Comparison of ENCODE assay signal across 13 cellular contexts in genomic region chr18:44943201-44943881, GRCh38.
DNase-seq lines count a peak whose midpoint lies in the region; ATAC-seq and TF ChIP-seq lines count a peak whose summit lies in the region.
"Had no signal": no experiment of that assay in that cellular context is flagged by ENCODE, and none has a peak within 500 bp of the region (broad histone marks: within the 10 kb centered on the region; RNA-seq: fewer than 3 reads in every experiment).

No MANE protein-coding gene starts in this region.

- 39% methylated on average over 2 of the region's 3 CpGs for WGBS in mesenchymal stem cell
- WGBS in suprapubic skin, result 77% methylated on average over 3 of the region's 3 CpGs

- no peak overlapping the region for H3K14ac ChIP-seq in mesenchymal stem cell (ENCODE audit: low read length in 2 of 2)

- DNase-seq in AG08396 (ENCODE audit: low spot score) (peak; percentile 28), cardiac fibroblast (ENCODE audit: low read depth in 2 of 2) (peak; percentile 9 to 26), mesenchymal stem cell (peak; percentile 62), NCI-H2081 (lab: John Stamatoyannopoulos, UW) (no peak), GM20000 (ENCODE audit: low spot score) (no peak), suprapubic skin (ENCODE audit: low spot score in 2 of 2) (no peak)
- DNase-seq: activated effector memory CD4-positive, alpha-beta T cell treated with Interleukin-2 at 50 U/mL for 16 hours; NCI-H2029; stimulated activated CD4-positive, alpha-beta T cell treated with anti-CD3 and anti-CD28 coated beads, Interleukin-4, amount 100 ng/mL, for 4 hours had no signal

- no peak overlapping the region for H3K18ac ChIP-seq in mesenchymal stem cell (ENCODE audit: low read depth in 1 of 2, low read length in 2 of 2)

- peak; percentile 93 for TF ChIP-seq EP300 in Ishikawa (IDR thresholded peaks at IDR 0.05; ENCODE audit: borderline replicate concordance)
- no peak for TF ChIP-seq EP300 in suprapubic skin (IDR thresholded peaks at IDR 0.05)

- H2BK12ac ChIP-seq in mesenchymal stem cell (ENCODE audit: low read length in 2 of 2), result no peak overlapping the region

- H2AFZ ChIP-seq in mesenchymal stem cell (ENCODE audit: low read depth, low read length), result no peak overlapping the region

- no peak overlapping the region for H3K23ac ChIP-seq in mesenchymal stem cell (ENCODE audit: low read length in 2 of 2)

- H2BK15ac ChIP-seq in mesenchymal stem cell (ENCODE audit: low read depth, poor library complexity, severe bottlenecking), result no peak overlapping the region

- no peaks in the 10 kb centered on the region for H3K9me3 ChIP-seq in mesenchymal stem cell (ENCODE audit: control insufficient read depth, low read length)
- H3K9me3 ChIP-seq in suprapubic skin, result no peaks in the 10 kb centered on the region

- no peak overlapping the region for H3K4me3 ChIP-seq in cardiac fibroblast (replicated peaks in 1 of 2; ENCODE audit: low read depth in 2 of 2, low read length in 2 of 2)
- H3K4me3 ChIP-seq in mesenchymal stem cell (ENCODE audit: insufficient read depth in 1 of 2, low read depth in 1 of 2, low read length in 2 of 2), result no peak overlapping the region
- no peak overlapping the region for H3K4me3 ChIP-seq in suprapubic skin
- H3K4me3 ChIP-seq: BLaER1 treated with 17β-estradiol and CSF1 and Interleukin-3, amounts not matched to agents 10 nM and 100 nM had no signal

- H3K36me3 ChIP-seq in mesenchymal stem cell (ENCODE audit: control insufficient read depth in 1 of 2, insufficient read depth in 2 of 2, low read depth in 1 of 2, low read length in 2 of 2), result no peaks in the 10 kb centered on the region
- H3K36me3 ChIP-seq in suprapubic skin, result no peaks in the 10 kb centered on the region
- H3K36me3 ChIP-seq: BLaER1 treated with 17β-estradiol and CSF1 and Interleukin-3, amounts not matched to agents 10 nM and 100 nM had no signal

- TF ChIP-seq RAD21 in Ishikawa (IDR thresholded peaks at IDR 0.05; ENCODE audit: low read depth), result 0 out of 2 replicates have a peak, but pooled peaks have one; percentile 3

- no peak overlapping the region for H4K8ac ChIP-seq in mesenchymal stem cell (ENCODE audit: low read length)

- H2BK120ac ChIP-seq in mesenchymal stem cell (ENCODE audit: low read depth, low read length), result no peak overlapping the region

- no peak overlapping the region for H3K9ac ChIP-seq in mesenchymal stem cell (ENCODE audit: low read length)
- H3K9ac ChIP-seq: BLaER1 treated with 17β-estradiol and CSF1 and Interleukin-3, amounts not matched to agents 10 nM and 100 nM had no signal

- H3K4me1 ChIP-seq in mesenchymal stem cell (ENCODE audit: control insufficient read depth, insufficient read depth, low read depth, low read length), result peaks cover 1% of the 10 kb centered on the region
- peaks cover 2% of the 10 kb centered on the region for H3K4me1 ChIP-seq in suprapubic skin

- H4K91ac ChIP-seq in mesenchymal stem cell (ENCODE audit: low read length), result no peak overlapping the region

- peak overlapping the region; percentile 89 for H3K27ac ChIP-seq in mesenchymal stem cell (ENCODE audit: low read length, poor library complexity, severe bottlenecking)
- H3K27ac ChIP-seq in suprapubic skin, result no peak overlapping the region
- H3K27ac ChIP-seq: BLaER1 treated with 17β-estradiol and CSF1 and Interleukin-3, amounts not matched to agents 10 nM and 100 nM had no signal

- no peak overlapping the region for H2AK5ac ChIP-seq in mesenchymal stem cell (ENCODE audit: low read length, severe bottlenecking)

- no peak overlapping the region for H2BK5ac ChIP-seq in mesenchymal stem cell (ENCODE audit: low read depth, low read length, poor library complexity, severe bottlenecking)

- H3K4ac ChIP-seq in mesenchymal stem cell (ENCODE audit: low read depth in 1 of 2, low read length in 2 of 2), result no peak overlapping the region

- TF ChIP-seq CTCF in cardiac fibroblast (IDR thresholded peaks at IDR 0.05; ENCODE audit: low read depth, low read length) (no peak), GM20000 (IDR thresholded peaks at IDR 0.05; ENCODE audit: extremely low read depth, missing control alignments) (no peak), suprapubic skin (IDR thresholded peaks at IDR 0.05) (no peak)

- TF ChIP-seq POLR2A in suprapubic skin (IDR thresholded peaks at IDR 0.05), result no peak

- peaks cover 17% of the 10 kb centered on the region for H3K79me1 ChIP-seq in mesenchymal stem cell (replicated peaks; ENCODE audit: low read length, poor library complexity, severe bottlenecking)

- peak overlapping the region; percentile 49 for H3K4me2 ChIP-seq in mesenchymal stem cell (ENCODE audit: low read length, poor library complexity, severe bottlenecking)

- no peak for ATAC-seq in GM21447 (IDR thresholded peaks at IDR 0.05; ENCODE audit: unreplicated experiment)
- ATAC-seq: activated CD4-positive, CD25-positive, alpha-beta regulatory T cell treated with anti-CD3 and anti-CD28 coated beads, Interleukin-2, amount 50 U/mL, for 24 hours had no signal

- no peaks in the 10 kb centered on the region for H3K27me3 ChIP-seq in mesenchymal stem cell (ENCODE audit: control insufficient read depth in 1 of 2, insufficient read depth in 1 of 2, low read length in 2 of 2)
- no peaks in the 10 kb centered on the region for H3K27me3 ChIP-seq in suprapubic skin
- H3K27me3 ChIP-seq: BLaER1 treated with 17β-estradiol and CSF1 and Interleukin-3, amounts not matched to agents 10 nM and 100 nM had no signal

TF ChIP-seq in Ishikawa, 13 proteins besides CTCF, POLR2A, EP300 and RAD21:
- TF ChIP-seq EGR1 (IDR thresholded peaks at IDR 0.05), result peak; percentile 57; the same call in 1 of the 2 replicates
- TF ChIP-seq TAF1 (IDR thresholded peaks at IDR 0.05; ENCODE audit: low read depth), result no peak
- TF ChIP-seq REST (IDR thresholded peaks at IDR 0.05; ENCODE audit: low read depth), result no peak
- no peak for TF ChIP-seq MAX (IDR thresholded peaks at IDR 0.05)
- TF ChIP-seq CEBPB (IDR thresholded peaks at IDR 0.05), result peak; percentile 74
- no peak for TF ChIP-seq ZBTB7A (IDR thresholded peaks at IDR 0.05; ENCODE audit: low read depth)
- TF ChIP-seq USF1 (IDR thresholded peaks at IDR 0.05), result no peak
- no peak for TF ChIP-seq CREB1 (IDR thresholded peaks at IDR 0.05; ENCODE audit: low read depth)
- TF ChIP-seq TEAD4 (IDR thresholded peaks at IDR 0.05), result peak; percentile 96
- peak; percentile 93 for TF ChIP-seq TCF12 (IDR thresholded peaks at IDR 0.05; ENCODE audit: low read depth)
- TF ChIP-seq NFIC (IDR thresholded peaks at IDR 0.05), result peak; percentile 95
- peak; percentile 72; the same call in 1 of the 2 replicates for TF ChIP-seq YY1 (IDR thresholded peaks at IDR 0.05; ENCODE audit: low read depth)
- TF ChIP-seq FOXM1 (IDR thresholded peaks at IDR 0.05; ENCODE audit: borderline replicate concordance, low read depth), result peak; percentile 88; the same call in 1 of the 2 replicates

Comparison
In these comparisons a context has a peak if more than half of its experiments do, and no peak if none do; other contexts are left out.
1. DNase-seq: peak in AG08396 (single experiment), cardiac fibroblast (2 of 2) and mesenchymal stem cell (single experiment); none in NCI-H2081 (0 of 2), GM20000 (single experiment) and suprapubic skin (0 of 2).